In the genomic region with DNA sequence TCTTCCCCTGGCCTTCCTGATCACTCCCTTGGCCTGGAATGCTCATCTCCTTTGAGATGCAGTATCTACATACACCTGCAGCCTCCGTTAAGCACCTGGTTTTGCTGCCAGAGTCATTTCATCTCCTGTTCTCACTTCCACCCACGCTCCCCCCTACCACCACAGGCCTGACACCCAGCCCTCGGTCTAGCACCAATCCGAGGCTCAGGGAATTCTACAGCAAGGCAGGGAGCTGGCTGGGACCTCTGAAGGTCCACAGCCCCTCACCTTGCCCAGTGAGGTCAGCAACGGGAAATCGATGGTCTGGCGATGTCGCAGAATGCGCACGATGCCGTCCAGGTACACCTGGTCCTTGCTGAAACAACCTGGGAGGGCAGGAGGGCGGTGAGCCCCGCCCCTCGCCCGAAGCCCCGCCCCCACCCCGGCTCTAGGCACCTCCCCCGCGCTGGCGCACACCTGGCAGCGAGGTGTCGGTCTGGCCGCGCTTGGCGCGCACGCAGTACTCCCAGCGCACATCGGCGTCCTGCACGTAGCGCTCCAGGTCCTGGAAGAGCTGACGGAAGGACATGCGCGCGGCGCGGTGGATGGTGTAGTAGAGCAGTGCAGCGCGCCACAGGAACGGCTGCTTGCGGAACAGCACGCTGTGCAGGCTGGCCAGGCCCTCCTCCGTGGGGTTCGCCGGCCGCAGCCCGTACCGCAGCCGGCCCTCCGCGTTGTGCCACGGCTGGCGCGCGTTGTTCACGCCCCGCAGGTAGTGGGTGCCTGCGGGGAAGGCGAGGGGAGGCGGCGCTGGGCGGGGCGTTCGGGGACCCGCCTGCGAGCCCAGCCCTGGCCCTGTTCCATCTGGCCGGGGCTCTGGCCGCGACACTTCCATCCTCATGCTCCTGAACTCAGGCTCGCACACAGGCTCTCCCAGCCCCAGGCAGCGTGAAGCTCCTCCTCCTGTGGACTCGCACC, we compare ENCODE assay signal across 8 cellular contexts. TPM values are rescaled to one million over a fixed set of nuclear protein-coding genes. Genes with fewer than 3 reads are reported as not detected.
DNase-seq lines count a peak whose midpoint lies in the region; ATAC-seq and TF ChIP-seq lines count a peak whose summit lies in the region.

No MANE protein-coding gene starts in this region.

- H3K9ac ChIP-seq in mucosa of stomach (ENCODE audit: low read length) = peak overlapping the region; percentile 36

- ATAC-seq in HG03469 (IDR thresholded peaks at IDR 0.05; ENCODE audit: unreplicated experiment) = no peak
- ATAC-seq in GM19467 (IDR thresholded peaks at IDR 0.05; ENCODE audit: unreplicated experiment) = no peak

- H3K4me3 ChIP-seq in epithelial cell of esophagus (ENCODE audit: low read length) (peak overlapping the region; percentile 38), mucosa of stomach (ENCODE audit: low read length) (no peak overlapping the region)

- no peaks in the 10 kb centered on the region for H3K9me3 ChIP-seq in mucosa of stomach (ENCODE audit: control insufficient read depth, low read length)

- peaks cover 3% of the 10 kb centered on the region for H3K27me3 ChIP-seq in mucosa of stomach (ENCODE audit: control insufficient read depth, insufficient read depth, low read length)

- DNase-seq in DMS79 treated with DMSO at 0.1 percent for 48 hours (lab: John Stamatoyannopoulos, UW) (peak; percentile 60), NCI-H187 treated with DMSO at 0.1 percent for 48 hours (lab: John Stamatoyannopoulos, UW) (peak; percentile 51), epithelial cell of esophagus (ENCODE audit: low read depth) (peak; percentile 97), SK-N-DZ (ENCODE audit: low spot score) (no peak)
- DNase-seq in activated CD8-positive, alpha-beta memory T cell treated with anti-CD3 and anti-CD28 coated beads for 24 hours = peak; percentile 75

- H3K4me1 ChIP-seq in mucosa of stomach (ENCODE audit: control insufficient read depth, insufficient read depth, low read length) = peaks cover 44% of the 10 kb centered on the region

- H3K36me3 ChIP-seq in mucosa of stomach (ENCODE audit: control insufficient read depth, insufficient read depth, low read length) = no peaks in the 10 kb centered on the region

- TF ChIP-seq CTCF in epithelial cell of esophagus (IDR thresholded peaks at IDR 0.05; ENCODE audit: insufficient read depth, low read depth, low read length, missing control alignments) = peak; percentile 22

RNA-seq across cellular contexts. Expression of a gene that starts 5.7 kb away (rescaled TPM):
- 63.5 and 79.1 TPM in 2 replicates for polyA plus RNA-seq in SK-N-DZ (2014; cell fraction: cytosol; rRNA removed)
- polyA plus RNA-seq in SK-N-DZ (2014; cell fraction: nucleus; rRNA removed) = 425 and 497 TPM in 2 replicates

RNA-seq across cellular contexts. Expression of a gene that starts 7.7 kb away (rescaled TPM):
- polyA plus RNA-seq in SK-N-DZ (2014; cell fraction: cytosol; rRNA removed) = 25.8 and 26.0 TPM in 2 replicates
- 45.7 and 50.1 TPM in 2 replicates for polyA plus RNA-seq in SK-N-DZ (2014; cell fraction: nucleus; rRNA removed)

RNA-seq across cellular contexts. Expression of a gene that starts 11.9 kb away (rescaled TPM):
- polyA plus RNA-seq in SK-N-DZ (2014; cell fraction: cytosol; rRNA removed) = 45.9 and 52.6 TPM in 2 replicates
- 166 and 170 TPM in 2 replicates for polyA plus RNA-seq in SK-N-DZ (2014; cell fraction: nucleus; rRNA removed)

RNA-seq across cellular contexts. Expression of a gene that starts 13.5 kb away (rescaled TPM):
- 25.4 and 28.6 TPM in 2 replicates for polyA plus RNA-seq in SK-N-DZ (2014; cell fraction: cytosol; rRNA removed)
- 838 and 851 TPM in 2 replicates for polyA plus RNA-seq in SK-N-DZ (2014; cell fraction: nucleus; rRNA removed)

RNA-seq across cellular contexts. Expression of a gene that starts 13.9 kb away (rescaled TPM):
- polyA plus RNA-seq in SK-N-DZ (2014; cell fraction: cytosol; rRNA removed) = 123 and 140 TPM in 2 replicates
- polyA plus RNA-seq in SK-N-DZ (2014; cell fraction: nucleus; rRNA removed) = 436 and 437 TPM in 2 replicates
